Comparison of ENCODE assay signal across 15 cellular contexts in the genomic region with DNA sequence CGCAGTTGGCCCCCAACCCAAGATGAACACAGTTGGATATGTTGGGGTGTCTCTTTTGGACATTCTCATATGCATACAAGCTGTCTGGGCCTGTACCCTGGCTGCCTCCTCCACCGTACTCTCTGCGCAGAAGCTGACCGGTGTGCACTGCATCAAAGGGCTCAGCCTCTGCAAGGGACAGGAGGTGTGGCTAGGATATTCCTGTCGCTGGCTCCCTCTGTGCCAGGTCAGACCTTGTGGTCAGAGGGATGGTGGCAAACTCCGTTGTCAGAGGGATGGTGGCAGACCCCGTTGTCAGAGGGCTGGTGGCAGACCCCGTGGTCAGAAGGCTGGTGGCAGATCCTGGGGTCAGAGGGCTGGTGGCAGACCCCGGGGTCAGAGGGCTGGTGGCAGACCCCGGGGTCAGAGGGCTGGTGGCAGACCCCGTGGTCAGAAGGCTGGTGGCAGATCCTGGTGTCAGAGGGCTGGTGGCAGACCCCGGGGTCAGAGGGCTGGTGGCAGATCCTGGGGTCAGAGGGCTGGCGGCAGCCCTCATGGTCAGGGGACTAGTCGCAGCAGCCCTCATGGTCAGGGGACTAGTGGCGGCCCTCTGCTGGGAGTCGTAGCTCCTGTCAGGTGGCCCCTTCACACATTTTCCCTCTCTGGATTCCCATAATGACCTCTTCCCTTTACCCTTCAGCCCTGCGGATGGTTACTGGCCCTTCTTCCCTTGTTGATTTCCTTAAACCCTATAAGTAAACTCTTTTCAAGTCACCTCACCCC.
DNase-seq lines count a peak whose midpoint lies in the region; ATAC-seq and TF ChIP-seq lines count a peak whose summit lies in the region.
"Had no signal": no experiment of that assay in that cellular context is flagged by ENCODE, and none has a peak within 500 bp of the region (broad histone marks: within the 10 kb centered on the region; RNA-seq: fewer than 3 reads in every experiment).

No MANE protein-coding gene starts in this region.

- peak overlapping the region; percentile 62 for H3K4me2 ChIP-seq in PC-3 (ENCODE audit: low read length)
- no peak overlapping the region for H3K4me2 ChIP-seq in skeletal muscle satellite cell (ENCODE audit: low read length)
- H3K4me2 ChIP-seq: GM23338 had no signal

- H3K36me3 ChIP-seq in H7 (replicated peaks; ENCODE audit: control insufficient read depth, insufficient read depth, low read length): no peaks in the 10 kb centered on the region
- H3K36me3 ChIP-seq in PC-3 (ENCODE audit: low read depth, low read length): no peaks in the 10 kb centered on the region
- H3K36me3 ChIP-seq in skeletal muscle satellite cell (ENCODE audit: insufficient read depth, low read length): no peaks in the 10 kb centered on the region
- H3K36me3 ChIP-seq in CD4-positive, alpha-beta memory T cell (ENCODE audit: insufficient read depth, low read length): no peaks in the 10 kb centered on the region
- no peaks in the 10 kb centered on the region for H3K36me3 ChIP-seq in stomach

- no TSS peak for BruUV-seq in PC-3 (replicated peaks; lab: Mats Ljungman, UMichigan)

- H3K9me3 ChIP-seq in PC-3 (ENCODE audit: low read length) (no peaks in the 10 kb centered on the region), skeletal muscle satellite cell (replicated peaks; ENCODE audit: low read length) (no peaks in the 10 kb centered on the region), stomach (no peaks in the 10 kb centered on the region)
- H3K9me3 ChIP-seq in CD4-positive, alpha-beta memory T cell (ENCODE audit: control insufficient read depth in 1 of 2, low read length in 2 of 2): no peaks in the 10 kb centered on the region
- H3K9me3 ChIP-seq: A549 had no signal

- H3K4me3 Mint-ChIP-seq in glutamatergic neuron (ENCODE audit: unreplicated experiment): no peak overlapping the region
- no peak overlapping the region for H3K4me3 Mint-ChIP-seq in CD4-positive, alpha-beta memory T cell
- H3K4me3 Mint-ChIP-seq: CD4-positive, alpha-beta T cell; GM23338; H9 had no signal

- TF ChIP-seq CTCF in PC-3 (conservative IDR thresholded peaks at IDR 0.05; ENCODE audit: low read depth, low read length) (no peak), glutamatergic neuron (IDR thresholded peaks at IDR 0.05; ENCODE audit: partially characterized antibody, unreplicated experiment) (no peak), stomach (IDR thresholded peaks at IDR 0.05) (no peak)

- H3K27me3 ChIP-seq in H7 (ENCODE audit: control insufficient read depth, insufficient read depth, low read length) (no peaks in the 10 kb centered on the region), PC-3 (ENCODE audit: low read length) (no peaks in the 10 kb centered on the region), skeletal muscle satellite cell (ENCODE audit: control insufficient read depth, insufficient read depth, low read length) (no peaks in the 10 kb centered on the region), stomach (no peaks in the 10 kb centered on the region)
- no peaks in the 10 kb centered on the region for H3K27me3 ChIP-seq in CD4-positive, alpha-beta memory T cell (ENCODE audit: insufficient read depth, low read length)

- TF ChIP-seq POLR2A in stomach (IDR thresholded peaks at IDR 0.05): no peak

- H3K9ac ChIP-seq in PC-3 (ENCODE audit: low read length) (no peak overlapping the region), skeletal muscle satellite cell (ENCODE audit: low read depth, low read length) (peak overlapping the region; percentile 2)

- no peaks in the 10 kb centered on the region for H3K27me3 Mint-ChIP-seq in glutamatergic neuron (ENCODE audit: unreplicated experiment)
- peaks cover 0 to 2% of the 10 kb centered on the region in 2 donors for H3K27me3 Mint-ChIP-seq in CD4-positive, alpha-beta memory T cell
- H3K27me3 Mint-ChIP-seq: CD4-positive, alpha-beta T cell had no signal

- no peak overlapping the region for H3K4me3 ChIP-seq in H7 (ENCODE audit: insufficient read depth, low read depth, low read length)
- no peak overlapping the region for H3K4me3 ChIP-seq in PC-3 (ENCODE audit: low read length)
- H3K4me3 ChIP-seq in skeletal muscle satellite cell (ENCODE audit: low read length): no peak overlapping the region
- no peak overlapping the region for H3K4me3 ChIP-seq in CD4-positive, alpha-beta memory T cell (ENCODE audit: low read length in 2 of 2)
- H3K4me3 ChIP-seq in stomach: no peak overlapping the region
- H3K4me3 ChIP-seq: A549, GM23338 had no signal

- no peaks in the 10 kb centered on the region for H4K20me1 ChIP-seq in PC-3 (ENCODE audit: low read length)

- no peak overlapping the region for H2AFZ ChIP-seq in PC-3 (ENCODE audit: low read length)

- peaks cover 9% of the 10 kb centered on the region for H3K4me1 Mint-ChIP-seq in glutamatergic neuron (ENCODE audit: low read depth, unreplicated experiment)
- peaks cover 0 to 5% (median 2%) of the 10 kb centered on the region in 4 donors for H3K4me1 Mint-ChIP-seq in CD4-positive, alpha-beta memory T cell

- 81 to 92% (median 87%) methylated on average over 13 to 17 of the region's 17 CpGs for WGBS in stomach, 5 donors

- H3K79me2 ChIP-seq in PC-3 (ENCODE audit: low read length): no peaks in the 10 kb centered on the region

- intact Hi-C loops in PC-3 (cut with micrococcal nuclease) (loop anchor here (2.0 kb wide), 2 partner anchors 171 to 947 kb away; no protein-coding TSS in a partner anchor), stomach (cut with DNase I; ENCODE audit: low total_unique reads) (loop anchor here (10.0 kb wide), 2 partner anchors 1241 to 1461 kb away; no protein-coding TSS in a partner anchor)
- intact Hi-C loops in CD4-positive, alpha-beta memory T cell (cut with micrococcal nuclease): no loop called here

- no peak for ATAC-seq in PC-3
- ATAC-seq: A549, GM23338 had no signal

- H3K36me3 Mint-ChIP-seq in glutamatergic neuron (ENCODE audit: unreplicated experiment): no peaks in the 10 kb centered on the region
- no peaks in the 10 kb centered on the region for H3K36me3 Mint-ChIP-seq in CD4-positive, alpha-beta memory T cell

- peaks cover 23% of the 10 kb centered on the region for H3K4me1 ChIP-seq in PC-3 (ENCODE audit: insufficient read depth, low read length)
- peaks cover 19% of the 10 kb centered on the region for H3K4me1 ChIP-seq in skeletal muscle satellite cell (ENCODE audit: control insufficient read depth, insufficient read depth, low read length)
- peaks cover 6% of the 10 kb centered on the region for H3K4me1 ChIP-seq in CD4-positive, alpha-beta memory T cell (ENCODE audit: insufficient read depth, low read length)
- H3K4me1 ChIP-seq in stomach: peaks cover 6 to 14% (median 10%) of the 10 kb centered on the region in 4 donors

- no peaks in the 10 kb centered on the region for H3F3A ChIP-seq in PC-3 (ENCODE audit: low read length, unreplicated experiment)

- H3K9me3 Mint-ChIP-seq in glutamatergic neuron (ENCODE audit: unreplicated experiment): peaks cover 1% of the 10 kb centered on the region
- no peaks in the 10 kb centered on the region for H3K9me3 Mint-ChIP-seq in CD4-positive, alpha-beta memory T cell
- H3K9me3 Mint-ChIP-seq: CD4-positive, alpha-beta T cell; GM23338; H9 had no signal

- CTCF ChIA-PET in PC-3 (lab: Charles Lee): interaction anchor here (2.1 kb wide), 1 partner anchor 157 kb away, joined by 33 read pairs; no protein-coding TSS in a partner anchor
- CTCF ChIA-PET in CD4-positive, alpha-beta memory T cell (lab: Charles Lee; ENCODE audit: partially characterized antibody): interaction anchor here (0.8 to 1.8 kb wide), 2 partner anchors 12 to 16 kb away, joined by 3 to 24 read pairs; no protein-coding TSS in a partner anchor

- H3K27ac Mint-ChIP-seq in glutamatergic neuron (ENCODE audit: unreplicated experiment): peak overlapping the region; percentile 34
- H3K27ac Mint-ChIP-seq in CD4-positive, alpha-beta memory T cell: no peak overlapping the region
- H3K27ac Mint-ChIP-seq: CD4-positive, alpha-beta T cell; GM23338 had no signal

- no peaks in the 10 kb centered on the region for H3K9me2 ChIP-seq in PC-3 (replicated peaks; ENCODE audit: low read length)

- TF ChIP-seq EP300 in stomach (IDR thresholded peaks at IDR 0.05): no peak

- POLR2A ChIA-PET in PC-3 (lab: Charles Lee; ENCODE audit: unreplicated experiment): no interaction called here
- POLR2A ChIA-PET in CD4-positive, alpha-beta memory T cell (lab: Charles Lee; ENCODE audit: partially characterized antibody): no interaction called here

- peak; percentile 47 for DNase-seq in H7
- DNase-seq in PC-3: no peak
- DNase-seq in glutamatergic neuron: no peak
- no peak for DNase-seq in cerebellum (ENCODE audit: low spot score)
- no peak for DNase-seq in CD4-positive, alpha-beta memory T cell
- no peak for DNase-seq in stomach
- DNase-seq: AML-193; CD4-positive, alpha-beta T cell; DMS79 treated with DMSO at 0.1 percent for 48 hours; GF-D8; H9 had no signal

- H3K27ac ChIP-seq in PC-3 (ENCODE audit: low read length) (peak overlapping the region; percentile 36), stomach (no peak overlapping the region)
- no peak overlapping the region for H3K27ac ChIP-seq in CD4-positive, alpha-beta memory T cell (ENCODE audit: low read depth, low read length)
- H3K27ac ChIP-seq: A549, C4-2B had no signal
